In genomic region chr6:11710221-11710836, GRCh38 we compare ENCODE assay signal across 9 cellular contexts.
A peak's percentile ranks its signal among the peaks of the same experiment; 100 is the strongest.
DNase-seq lines count a peak whose midpoint lies in the region; ATAC-seq, FAIRE-seq and TF ChIP-seq lines count a peak whose summit lies in the region.
"Had no signal": no experiment of that assay in that cellular context is flagged by ENCODE, and none has a peak within 500 bp of the region (broad histone marks: within the 10 kb centered on the region; RNA-seq: fewer than 3 reads in every experiment).

No MANE protein-coding gene starts in this region.

- peaks cover 74% of the 10 kb centered on the region for H3K4me1 Mint-ChIP-seq in activated naive CD4-positive, alpha-beta T cell treated with anti-CD3 and anti-CD28 coated beads for 36 hours (ENCODE audit: low read depth)

- H3K36me3 Mint-ChIP-seq in activated naive CD4-positive, alpha-beta T cell treated with anti-CD3 and anti-CD28 coated beads for 36 hours (ENCODE audit: low read depth): peaks cover 36% of the 10 kb centered on the region

- ATAC-seq in GM19023 (IDR thresholded peaks at IDR 0.05; ENCODE audit: unreplicated experiment): no peak

- no peak for TF ChIP-seq POLR2A in H54 (IDR thresholded peaks at IDR 0.05; ENCODE audit: low read depth, low read length)

- H3K9me3 Mint-ChIP-seq in activated naive CD4-positive, alpha-beta T cell treated with anti-CD3 and anti-CD28 coated beads for 36 hours: peaks cover 8% of the 10 kb centered on the region

- FAIRE-seq in H54 (lab: Jason Lieb, UNC): no peak

- CTCF ChIA-PET in activated naive CD4-positive, alpha-beta T cell treated with anti-CD3 and anti-CD28 coated beads for 36 hours (lab: Charles Lee): interaction anchor here (0.8 to 2.5 kb wide), 4 partner anchors 9 to 22 kb away, joined by 3 to 16 read pairs (median 5); no protein-coding TSS in a partner anchor

- H3K27me3 Mint-ChIP-seq in activated naive CD4-positive, alpha-beta T cell treated with anti-CD3 and anti-CD28 coated beads for 36 hours (ENCODE audit: low read depth): no peaks in the 10 kb centered on the region

- DNase-seq in T-helper 1 cell (peak in 3 of 5 donors; percentile 35 to 82 (median 39)), left kidney (ENCODE audit: low read depth, low spot score) (peak; percentile 51), NCI-H2171 treated with DMSO at 0.1 percent for 48 hours (lab: John Stamatoyannopoulos, UW) (no peak), H54 (ENCODE audit: insufficient read length, low spot score) (no peak), T1000 (lab: John Stamatoyannopoulos, UW) (no peak)
- peak; percentile 87 for DNase-seq in activated naive CD4-positive, alpha-beta T cell treated with anti-CD3 and anti-CD28 coated beads for 36 hours
- peak; percentile 64 for DNase-seq in stimulated activated CD8-positive, alpha-beta memory T cell treated with anti-CD3 and anti-CD28 coated beads, Interleukin-4, amount 100 ng/mL, for 48 hours
- DNase-seq: NCI-H1048 had no signal

- intact Hi-C loops in activated naive CD4-positive, alpha-beta T cell treated with anti-CD3 and anti-CD28 coated beads for 36 hours (cut with micrococcal nuclease): loop anchor here (1.0 to 10.0 kb wide), 8 partner anchors 56 to 1724 kb away; partner anchors contain the start of gene SMIM13

- H3K4me3 Mint-ChIP-seq in activated naive CD4-positive, alpha-beta T cell treated with anti-CD3 and anti-CD28 coated beads for 36 hours: peak overlapping the region; percentile 57

- peak overlapping the region; percentile 97 for H3K27ac Mint-ChIP-seq in activated naive CD4-positive, alpha-beta T cell treated with anti-CD3 and anti-CD28 coated beads for 36 hours

Comparison
In these comparisons a context has a peak if more than half of its experiments do, and no peak if none do; other contexts are left out.
1. DNase-seq: peak in T-helper 1 cell (3 of 5), activated naive CD4-positive, alpha-beta T cell treated with anti-CD3 and anti-CD28 coated beads for 36 hours (single experiment), left kidney (single experiment) and stimulated activated CD8-positive, alpha-beta memory T cell treated with anti-CD3 and anti-CD28 coated beads, Interleukin-4, amount 100 ng/mL, for 48 hours (single experiment); none in NCI-H2171 treated with DMSO at 0.1 percent for 48 hours (single experiment), H54 (single experiment) and T1000 (single experiment).